In the genomic region with DNA sequence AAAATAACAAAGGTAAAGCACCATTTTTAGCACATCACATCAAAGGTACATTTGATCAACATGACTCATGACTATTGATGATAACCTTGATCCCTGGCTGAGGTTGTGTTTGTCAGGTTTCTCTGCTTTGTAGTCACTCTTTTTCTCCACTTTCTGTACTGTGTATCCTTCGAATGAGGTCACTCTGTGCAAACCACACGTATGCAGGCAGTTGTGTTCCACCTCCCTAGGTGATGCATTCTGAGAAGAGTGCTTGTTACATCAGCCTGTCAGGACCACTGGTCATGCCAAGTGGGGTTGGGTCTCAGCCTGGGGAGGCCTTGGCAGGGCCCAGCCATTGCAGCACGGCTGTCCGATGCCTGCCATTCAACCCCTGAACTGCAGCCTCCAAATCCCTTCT, we compare ENCODE assay signal across 21 cellular contexts.
"Had no signal": no experiment of that assay in that cellular context is flagged by ENCODE, and none has a peak within 500 bp of the region (broad histone marks: within the 10 kb centered on the region; RNA-seq: fewer than 3 reads in every experiment).

No MANE protein-coding gene starts in this region.

- H3K4me3 Mint-ChIP-seq: stimulated activated naive B cell treated with anti-CD40 and anti-IgM and Interleukin-4, amounts not matched to agents 10 μg/mL and 1 μg/mL and 100 μg/mL, for 72 hours had no signal

- H3K27me3 Mint-ChIP-seq: naive thymus-derived CD8-positive, alpha-beta T cell; stimulated activated naive B cell treated with anti-CD40 and anti-IgM and Interleukin-4, amounts not matched to agents 10 μg/mL and 1 μg/mL and 100 μg/mL, for 72 hours had no signal

- H3K27ac Mint-ChIP-seq: stimulated activated naive B cell treated with anti-CD40 and anti-IgM and Interleukin-4, amounts not matched to agents 10 μg/mL and 1 μg/mL and 100 μg/mL, for 72 hours had no signal

- H3K4me3 ChIP-seq: coronary artery, hepatocyte, pancreas, smooth muscle cell, thyroid gland had no signal

- ATAC-seq: foreskin keratinocyte; left cardiac atrium; naive thymus-derived CD8-positive, alpha-beta T cell; pancreas; Right ventricle myocardium inferior; sciatic nerve; stimulated activated naive B cell treated with anti-CD40 and anti-IgM and Interleukin-4, amounts not matched to agents 10 μg/mL and 1 μg/mL and 100 μg/mL, for 72 hours had no signal

- H2AFZ ChIP-seq: hepatocyte had no signal

- H3K9me3 ChIP-seq: neutrophil, pancreas, thyroid gland had no signal

- H3K36me3 ChIP-seq: brain microvascular endothelial cell, pancreas, thyroid gland had no signal

- DNase-seq: activated CD4-positive, CD25-positive, alpha-beta regulatory T cell; activated CD8-positive, alpha-beta memory T cell treated with anti-CD3 and anti-CD28 coated beads for 24 hours; activated gamma-delta T cell; anterior cingulate cortex; brain microvascular endothelial cell; foreskin keratinocyte; left cardiac atrium; mesendoderm; naive thymus-derived CD8-positive, alpha-beta T cell; pancreas; stimulated activated CD4-positive, alpha-beta T cell treated with anti-CD3 and anti-CD28 coated beads, Interleukin-4, amount 100 ng/mL, for 4 hours; stimulated activated naive B cell treated with anti-CD40 and anti-IgM and Interleukin-4, amounts not matched to agents 10 μg/mL and 1 μg/mL and 100 μg/mL, for 72 hours; T-helper 9 cell; thyroid gland had no signal

- H3K4me2 ChIP-seq: hepatocyte, smooth muscle cell had no signal

- FAIRE-seq: islet of Langerhans, pancreas had no signal

- H3K4me1 ChIP-seq: pancreas, thyroid gland had no signal

- H3K27me3 ChIP-seq: brain microvascular endothelial cell, foreskin keratinocyte, hepatocyte, neutrophil, pancreas, thyroid gland had no signal

- H3K27ac ChIP-seq: brain microvascular endothelial cell, coronary artery, foreskin keratinocyte, hepatocyte, neutrophil, pancreas, thyroid gland had no signal
